Comparison of ENCODE assay signal across 11 cellular contexts in genomic region chr13:106490887-106491321, GRCh38. TPM values are rescaled to one million over a fixed set of nuclear protein-coding genes. Genes with fewer than 3 reads are reported as not detected.
DNase-seq lines count a peak whose midpoint lies in the region; ATAC-seq lines count a peak whose summit lies in the region.
"Had no signal": no experiment of that assay in that cellular context is flagged by ENCODE, and none has a peak within 500 bp of the region (broad histone marks: within the 10 kb centered on the region; RNA-seq: fewer than 3 reads in every experiment).

No MANE protein-coding gene starts in this region.

- no peak overlapping the region for H3K27ac Mint-ChIP-seq in stimulated activated naive CD8-positive, alpha-beta T cell treated with anti-CD3 and anti-CD28 coated beads, Interleukin-15, Interleukin-2, amounts not matched to agents 100 ng/mL and 50 ng/mL, for 24 hours
- H3K27ac Mint-ChIP-seq in T-cell = peak overlapping the region in 1 of 2 donors; percentile 64

- no peaks in the 10 kb centered on the region for H3K36me3 Mint-ChIP-seq in stimulated activated naive CD8-positive, alpha-beta T cell treated with anti-CD3 and anti-CD28 coated beads, Interleukin-15, Interleukin-2, amounts not matched to agents 100 ng/mL and 50 ng/mL, for 24 hours (ENCODE audit: low read depth)
- no peaks in the 10 kb centered on the region for H3K36me3 Mint-ChIP-seq in T-cell

- H3K9me3 Mint-ChIP-seq in stimulated activated naive CD8-positive, alpha-beta T cell treated with anti-CD3 and anti-CD28 coated beads, Interleukin-15, Interleukin-2, amounts not matched to agents 100 ng/mL and 50 ng/mL, for 24 hours = no peaks in the 10 kb centered on the region
- H3K9me3 Mint-ChIP-seq in T-cell = no peaks in the 10 kb centered on the region
- H3K9me3 Mint-ChIP-seq: activated naive CD4-positive, alpha-beta T cell treated with anti-CD3 and anti-CD28 coated beads, Interleukin-2, amount 50 U/mL, for 72 hours had no signal

- H3K27me3 Mint-ChIP-seq in stimulated activated naive CD8-positive, alpha-beta T cell treated with anti-CD3 and anti-CD28 coated beads, Interleukin-15, Interleukin-2, amounts not matched to agents 100 ng/mL and 50 ng/mL, for 24 hours = peaks cover 79% of the 10 kb centered on the region
- H3K27me3 Mint-ChIP-seq in T-cell = peaks cover 49 to 70% of the 10 kb centered on the region in 2 donors

- CTCF ChIA-PET in T-cell (lab: Charles Lee) = interaction anchor here in 1 of 2 donors (0.6 kb wide), 1 partner anchor 1060 kb away, joined by 3 read pairs; no protein-coding TSS in a partner anchor

- peak overlapping the region; percentile 62 for H3K4me3 Mint-ChIP-seq in stimulated activated naive CD8-positive, alpha-beta T cell treated with anti-CD3 and anti-CD28 coated beads, Interleukin-15, Interleukin-2, amounts not matched to agents 100 ng/mL and 50 ng/mL, for 24 hours
- H3K4me3 Mint-ChIP-seq in T-cell = peak overlapping the region; percentile 53 to 60 (median 53)

- ATAC-seq in stimulated activated naive CD8-positive, alpha-beta T cell treated with anti-CD3 and anti-CD28 coated beads, Interleukin-15, Interleukin-2, amounts not matched to agents 100 U/mL and 50 U/mL, for 24 hours = no peak
- ATAC-seq in T-cell (replicated peaks in 1 of 4) = peak in 1 of 4 experiments; percentile 76
- no peak for ATAC-seq in HG03280 (IDR thresholded peaks at IDR 0.05; ENCODE audit: unreplicated experiment)
- ATAC-seq in HG02642 (IDR thresholded peaks at IDR 0.05; ENCODE audit: poor library complexity, unreplicated experiment) = no peak

- no peak for DNase-seq in stimulated activated naive CD8-positive, alpha-beta T cell treated with anti-CD3 and anti-CD28 coated beads, Interleukin-15, Interleukin-2, amounts not matched to agents 100 U/mL and 50 U/mL, for 24 hours
- DNase-seq in T-cell (peak in 14 of 34 experiments; percentile 0 to 29 (median 6)), germinal center (ENCODE audit: low spot score) (peak; percentile 65), COLO668 (lab: John Stamatoyannopoulos, UW; ENCODE audit: unreplicated experiment) (no peak), NCI-H82 treated with DMSO at 0.1 percent for 48 hours (lab: John Stamatoyannopoulos, UW; ENCODE audit: unreplicated experiment) (no peak)
- DNase-seq: effector CD8-positive, alpha-beta T cell; NCI-H2171 had no signal

- H3K4me1 Mint-ChIP-seq in stimulated activated naive CD8-positive, alpha-beta T cell treated with anti-CD3 and anti-CD28 coated beads, Interleukin-15, Interleukin-2, amounts not matched to agents 100 ng/mL and 50 ng/mL, for 24 hours (ENCODE audit: low read depth) = peaks cover 20% of the 10 kb centered on the region
- H3K4me1 Mint-ChIP-seq in T-cell = peaks cover 24 to 32% (median 26%) of the 10 kb centered on the region in 3 donors

- POLR2A ChIA-PET in T-cell (lab: Charles Lee) = no interaction called here

RNA-seq across cellular contexts. Expression of gene EFNB2, which starts 44.6 kb away (rescaled TPM):
- total RNA-seq in T-cell = under 1 TPM; 0.18 to 0.47 (median 0.33) TPM
- total RNA-seq: activated naive CD4-positive, alpha-beta T cell treated with anti-CD3 and anti-CD28 coated beads, Interleukin-2, amount 50 U/mL, for 72 hours had no signal
